Comparison of ENCODE assay signal across 14 cellular contexts in genomic region chr21:17921579-17922530, GRCh38.
DNase-seq lines count a peak whose midpoint lies in the region; ATAC-seq and TF ChIP-seq lines count a peak whose summit lies in the region.
"Had no signal": no experiment of that assay in that cellular context is flagged by ENCODE, and none has a peak within 500 bp of the region (broad histone marks: within the 10 kb centered on the region; RNA-seq: fewer than 3 reads in every experiment).

No MANE protein-coding gene starts in this region.

- intact Hi-C loops in Right ventricle myocardium superior (cut with DNase I) (no loop called here), cardiac septum (cut with DNase I) (no loop called here), heart right ventricle (cut with DNase I) (loop anchor here in 3 of 10 donors (5.0 to 10.0 kb wide), 4 partner anchors 107 to 283 kb away; partner anchors contain the start of gene C21orf91 (in 1 of the 3)), aorta (cut with DNase I) (loop anchor here (5.0 to 10.0 kb wide), 2 partner anchors 107 to 245 kb away; partner anchors contain the start of gene C21orf91 (in 1 of the 2))

- ATAC-seq in Right ventricle myocardium superior (ENCODE audit: poor library complexity) = peak; percentile 87
- ATAC-seq in heart right ventricle = peak; percentile 53 to 89 (median 83)
- ATAC-seq in aorta (ENCODE audit: low FRiP score) = peak; percentile 61

- DNase-seq in Right ventricle myocardium superior = no peak
- DNase-seq in cardiac septum (ENCODE audit: low spot score) = no peak
- DNase-seq in WERI-Rb-1 = peak; percentile 80
- DNase-seq in heart right ventricle = peak in 1 of 2 donors; percentile 20
- DNase-seq in aorta = no peak
- DNase-seq in amygdala (lab: John Stamatoyannopoulos, UW) = no peak
- no peak for DNase-seq in medulla oblongata (ENCODE audit: extremely low spot score)
- DNase-seq in MV-4-11 (lab: John Stamatoyannopoulos, UW) = no peak
- DNase-seq: activated naive CD4-positive, alpha-beta T cell; erythroblast; midbrain; MM.1S; OCI-M1; stimulated activated naive CD4-positive, alpha-beta T cell had no signal

- no peak for TF ChIP-seq CTCF in WERI-Rb-1 (IDR thresholded peaks at IDR 0.05; ENCODE audit: low read depth, low read length)
- no peak for TF ChIP-seq CTCF in heart right ventricle (IDR thresholded peaks at IDR 0.05)

- H3K27me3 ChIP-seq in WERI-Rb-1 (ENCODE audit: insufficient read depth, low read depth, severe bottlenecking) (no peaks in the 10 kb centered on the region), heart right ventricle (no peaks in the 10 kb centered on the region), aorta (ENCODE audit: control insufficient read depth in 1 of 2, insufficient read depth in 2 of 2, low read length in 1 of 2) (no peaks in the 10 kb centered on the region)

- H3K9me3 ChIP-seq in WERI-Rb-1 (ENCODE audit: severe bottlenecking) (peaks cover 29% of the 10 kb centered on the region), heart right ventricle (peaks cover 0 to 24% (median 0%) of the 10 kb centered on the region in 11 donors), aorta (ENCODE audit: control insufficient read depth, low read length) (peaks cover 3% of the 10 kb centered on the region)

- H3K36me3 ChIP-seq in WERI-Rb-1 (no peaks in the 10 kb centered on the region), heart right ventricle (no peaks in the 10 kb centered on the region), aorta (ENCODE audit: control insufficient read depth in 1 of 2, insufficient read depth in 2 of 2, low read length in 1 of 2) (no peaks in the 10 kb centered on the region)

- 58 to 59% methylated on average over 2 of the region's 2 CpGs for WGBS in heart right ventricle, 2 donors
- WGBS in aorta, 2 donors = 40 to 51% methylated on average over 2 of the region's 2 CpGs

- H3K4me3 ChIP-seq in WERI-Rb-1 (ENCODE audit: low read depth, low read length) = no peak overlapping the region
- no peak overlapping the region for H3K4me3 ChIP-seq in heart right ventricle
- no peak overlapping the region for H3K4me3 ChIP-seq in aorta (ENCODE audit: low read length in 2 of 2)

- H3K4me1 ChIP-seq in heart right ventricle (peaks cover 0 to 11% (median 0%) of the 10 kb centered on the region in 9 donors), aorta (ENCODE audit: control insufficient read depth in 1 of 2, insufficient read depth in 2 of 2, low read length in 2 of 2) (no peaks in the 10 kb centered on the region)

- H3K27ac ChIP-seq in WERI-Rb-1 (peak overlapping the region; percentile 71), heart right ventricle (no peak overlapping the region), aorta (ENCODE audit: low read depth in 1 of 2, low read length in 2 of 2) (no peak overlapping the region)

Comparison
In these comparisons a context has a peak if more than half of its experiments do, and no peak if none do; other contexts are left out.
1. intact Hi-C loops: an anchor here in aorta (5.0 to 10.0 kb wide); none called in Right ventricle myocardium superior and cardiac septum.